21 cellular contexts compared by ENCODE assay signal in the genomic region with DNA sequence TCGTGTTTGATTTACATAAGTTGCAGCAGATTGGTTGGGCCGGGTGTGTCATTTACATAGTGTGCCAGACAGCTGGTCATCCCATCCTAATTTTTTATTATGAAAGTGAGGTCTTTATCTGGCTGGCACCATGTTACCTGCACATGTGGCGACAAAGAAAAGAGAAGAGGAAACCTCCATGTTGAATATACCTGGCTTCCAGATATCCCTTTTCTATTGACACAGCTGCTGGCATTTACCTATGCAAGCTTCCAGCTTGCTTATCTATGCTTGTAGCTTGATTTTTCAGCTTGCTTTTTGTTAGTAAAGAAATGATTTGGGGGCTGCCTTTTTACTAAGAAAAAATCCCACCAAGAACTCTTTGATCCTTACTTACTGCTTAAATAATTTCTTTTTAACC.
"Had no signal": no experiment of that assay in that cellular context is flagged by ENCODE, and none has a peak within 500 bp of the region (broad histone marks: within the 10 kb centered on the region; RNA-seq: fewer than 3 reads in every experiment).

No MANE protein-coding gene starts in this region.

- H3K4me3 ChIP-seq: breast epithelium, heart left ventricle, lung, skin epidermis, tibial nerve had no signal

- DNase-seq: activated CD4-positive, alpha-beta T cell treated with anti-CD3 and anti-CD28 coated beads for 1 hour; activated CD4-positive, alpha-beta T cell treated with anti-CD3 and anti-CD28 coated beads, Interleukin-2, amount 50 U/mL, for 48 hours; activated CD8-positive, alpha-beta memory T cell treated with anti-CD3 and anti-CD28 coated beads, Interleukin-2, amount 10 ng/mL, durations not matched to agents 7 days and 5 days; activated naive CD4-positive, alpha-beta T cell treated with anti-CD3 and anti-CD28 coated beads for 36 hours; activated naive CD8-positive, alpha-beta T cell treated with anti-CD3 and anti-CD28 coated beads, Interleukin-2, amount 50 U/mL, for 24 hours; activated T-cell treated with anti-CD3 and anti-CD28 coated beads, Interleukin-2, amount 50 U/mL, for 1 hour; aorta; heart left ventricle; nephron progenitor cell; occipital lobe; right cardiac atrium; stimulated activated CD4-positive, alpha-beta T cell treated with anti-CD3 and anti-CD28 coated beads, Interleukin-15, amount 100 ng/mL, for 24 hours; stimulated activated CD4-positive, alpha-beta T cell treated with anti-CD3 and anti-CD28 coated beads, Interleukin-4, amount 100 ng/mL, for 1 hour; stimulated activated naive CD4-positive, alpha-beta T cell; substantia nigra had no signal

- H3K27ac ChIP-seq: breast epithelium, epithelial cell of prostate, heart left ventricle, skin epidermis, tibial nerve, VCaP had no signal

- H3K4me1 ChIP-seq: breast epithelium, heart left ventricle, tibial nerve had no signal

- H3K27me3 ChIP-seq: breast epithelium, heart left ventricle, tibial nerve had no signal

- H3K36me3 ChIP-seq: breast epithelium, heart left ventricle, tibial nerve had no signal

- ATAC-seq: activated CD8-positive, alpha-beta memory T cell treated with anti-CD3 and anti-CD28 coated beads, Interleukin-2, amount 10 ng/mL, durations not matched to agents 7 days and 5 days; activated naive CD8-positive, alpha-beta T cell treated with anti-CD3 and anti-CD28 coated beads, Interleukin-2, amount 50 U/mL, for 24 hours; heart left ventricle; right cardiac atrium had no signal
